In genomic region chr16:31700530-31701388, GRCh38 we compare ENCODE assay signal across 8 cellular contexts.
DNase-seq lines count a peak whose midpoint lies in the region; ATAC-seq and TF ChIP-seq lines count a peak whose summit lies in the region.

No MANE protein-coding gene starts in this region.

- peaks cover 50% of the 10 kb centered on the region for H3K36me3 Mint-ChIP-seq in CD4-positive, alpha-beta T cell (ENCODE audit: low read depth)

- H3K9ac ChIP-seq in iPS-18a (ENCODE audit: low read length), result peak overlapping the region; percentile 55

- H3K9me3 Mint-ChIP-seq in CD4-positive, alpha-beta T cell, result no peaks in the 10 kb centered on the region

- TF ChIP-seq CTCF in CD4-positive, alpha-beta T cell (IDR thresholded peaks at IDR 0.05), result no peak

- peak; percentile 67 to 83 (median 78) for DNase-seq in CD4-positive, alpha-beta T cell
- peak; percentile 61 to 83 (median 80) for DNase-seq in T-helper 1 cell
- peak in 43 of 58 donors; percentile 12 to 92 (median 66) for DNase-seq in anterior cingulate cortex (lab: John Stamatoyannopoulos, UW)
- DNase-seq in SKM-1 treated with dmso at 0.1 percent for 144 hours (lab: John Stamatoyannopoulos, UW; ENCODE audit: unreplicated experiment), result no peak

- no peaks in the 10 kb centered on the region for H3K27me3 Mint-ChIP-seq in CD4-positive, alpha-beta T cell

- peaks cover 37% of the 10 kb centered on the region for H3K4me1 Mint-ChIP-seq in CD4-positive, alpha-beta T cell (ENCODE audit: low read depth)

- H3K4me1 ChIP-seq in iPS-18a (ENCODE audit: control insufficient read depth, low read depth, low read length), result peaks cover 5% of the 10 kb centered on the region

- POLR2A ChIA-PET in CD4-positive, alpha-beta T cell (lab: Charles Lee), result interaction anchor here (0.8 to 3.2 kb wide), 5 partner anchors 11 to 224 kb away, joined by 3 to 56 read pairs (median 5); partner anchors contain the start of genes RUSF1 and ZNF267

- intact Hi-C loops in CD4-positive, alpha-beta T cell (cut with DNase I, micrococcal nuclease), result loop anchor here (1.0 to 10.0 kb wide), 5 partner anchors 13 to 516 kb away; partner anchors contain the start of genes ARMC5 (in 1 of the 2) and FUS (in 1 of the 2)

- no peaks in the 10 kb centered on the region for H3K9me3 ChIP-seq in CD4-positive, alpha-beta T cell (ENCODE audit: control insufficient read depth, low read length)
- H3K9me3 ChIP-seq in iPS-18a (ENCODE audit: control insufficient read depth, low read depth, low read length), result no peaks in the 10 kb centered on the region

- H3K27ac ChIP-seq in CD4-positive, alpha-beta T cell (ENCODE audit: low read depth, low read length), result peak overlapping the region; percentile 88
- H3K27ac ChIP-seq in iPS-18a (ENCODE audit: low read length) (no peak overlapping the region), skin epidermis (peak overlapping the region; percentile 24 to 90 (median 78))

- peak overlapping the region; percentile 77 for H3K4me3 ChIP-seq in iPS-18a (ENCODE audit: low read length)
- H3K4me3 ChIP-seq in skin epidermis, result peak overlapping the region; percentile 61 to 97 (median 73)

- peaks cover 28% of the 10 kb centered on the region for H3K36me3 ChIP-seq in iPS-18a (ENCODE audit: control insufficient read depth, low read depth, low read length)

- CTCF ChIA-PET in CD4-positive, alpha-beta T cell (lab: Charles Lee), result interaction anchor here (1.1 to 1.5 kb wide), 2 partner anchors 10 to 158 kb away, joined by 3 read pairs; no protein-coding TSS in a partner anchor

- peak overlapping the region; percentile 99 for H3K27ac Mint-ChIP-seq in CD4-positive, alpha-beta T cell

- no peaks in the 10 kb centered on the region for H3K27me3 ChIP-seq in CD4-positive, alpha-beta T cell (ENCODE audit: control insufficient read depth, insufficient read depth, low read length)
- peaks cover 4% of the 10 kb centered on the region for H3K27me3 ChIP-seq in iPS-18a (ENCODE audit: control insufficient read depth, insufficient read depth, low read length)

- peak overlapping the region; percentile 96 for H3K4me3 Mint-ChIP-seq in CD4-positive, alpha-beta T cell

- ATAC-seq in CD4-positive, alpha-beta T cell (ENCODE audit: poor library complexity), result peak; percentile 72
- ATAC-seq in GM19324 (IDR thresholded peaks at IDR 0.05; ENCODE audit: low FRiP score, unreplicated experiment) (peak; percentile 92), HG03432 (IDR thresholded peaks at IDR 0.05; ENCODE audit: unreplicated experiment) (peak; percentile 93)
